In the genomic region with DNA sequence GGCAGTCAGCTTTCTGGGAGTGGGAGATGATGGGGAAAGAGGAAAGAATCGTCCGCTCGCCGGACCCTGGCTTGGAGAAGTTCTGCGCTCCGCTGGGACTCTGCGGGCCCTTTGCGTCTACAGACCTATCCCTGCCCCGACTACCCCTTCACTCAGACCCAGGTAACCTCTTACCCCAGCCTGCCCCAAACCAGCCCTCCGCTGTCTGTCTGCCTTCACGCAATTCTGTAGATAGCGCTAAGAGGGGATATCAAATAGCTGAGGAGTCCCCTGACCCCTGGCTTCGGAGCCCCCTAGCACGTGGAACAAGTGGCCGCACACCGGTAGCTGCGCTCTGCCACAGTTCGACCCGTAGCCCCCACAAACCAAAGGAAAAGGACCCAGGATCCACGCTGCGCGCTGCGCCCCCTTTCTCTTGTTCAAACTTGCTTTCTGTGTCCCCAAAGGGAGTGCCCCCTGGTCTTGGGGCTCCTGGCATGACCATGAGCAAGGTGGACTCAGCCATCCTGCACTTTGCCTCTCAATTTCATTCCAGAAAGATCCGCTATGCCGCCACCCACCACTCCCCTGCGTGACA, we compare ENCODE assay signal across 19 cellular contexts. TPM values are rescaled to one million over a fixed set of nuclear protein-coding genes. Genes with fewer than 3 reads are reported as not detected.
DNase-seq lines count a peak whose midpoint lies in the region; ATAC-seq and TF ChIP-seq lines count a peak whose summit lies in the region.
"Had no signal": no experiment of that assay in that cellular context is flagged by ENCODE, and none has a peak within 500 bp of the region (broad histone marks: within the 10 kb centered on the region; RNA-seq: fewer than 3 reads in every experiment).

No MANE protein-coding gene starts in this region.

- DNase-seq in Peyer's patch (peak in 1 of 3 donors; percentile 55), ecto neural progenitor cell (ENCODE audit: low spot score) (peak; percentile 46), lung (ENCODE audit: low spot score) (no peak)
- DNase-seq: activated CD4-positive, alpha-beta T cell treated with anti-CD3 and anti-CD28 coated beads for 4 hours; activated naive CD8-positive, alpha-beta T cell treated with anti-CD3 and anti-CD28 coated beads, Interleukin-2, amount 50 U/mL, for 24 hours; activated T-cell treated with anti-CD3 and anti-CD28 coated beads, Interleukin-2, amount 50 U/mL, for 4 hours; cortex of kidney; DMS79 treated with DMSO at 0.1 percent for 48 hours; H9; NCI-H524 treated with DMSO at 0.1 percent for 48 hours; T-helper 1 cell; testis had no signal

- no peak for ATAC-seq in lung (ENCODE audit: insufficient read depth, low FRiP score)
- no peak for ATAC-seq in HG03025 (IDR thresholded peaks at IDR 0.05; ENCODE audit: low FRiP score, unreplicated experiment)
- no peak for ATAC-seq in SK-N-SH treated with all-trans-retinoic acid at 6 μM for 48 hours
- no peak for ATAC-seq in activated CD4-positive, CD25-positive, alpha-beta regulatory T cell treated with anti-CD3 and anti-CD28 coated beads, Interleukin-2, amount 50 U/mL, for 24 hours
- no peak for ATAC-seq in HG02571 (IDR thresholded peaks at IDR 0.05; ENCODE audit: unreplicated experiment)
- ATAC-seq: activated naive CD8-positive, alpha-beta T cell treated with anti-CD3 and anti-CD28 coated beads, Interleukin-2, amount 50 U/mL, for 24 hours; activated T-cell treated with anti-CD3 and anti-CD28 coated beads, Interleukin-2, amount 50 U/mL, for 4 hours had no signal

- H3K9me3 ChIP-seq in Peyer's patch = no peaks in the 10 kb centered on the region
- peaks cover 0 to 2% of the 10 kb centered on the region in 2 donors for H3K9me3 ChIP-seq in lung (ENCODE audit: control insufficient read depth in 2 of 2, insufficient read depth in 1 of 2, low read length in 1 of 2)
- H3K9me3 ChIP-seq in subcutaneous abdominal adipose tissue (ENCODE audit: control insufficient read depth in 5 of 5, low read length in 5 of 5) = no peaks in the 10 kb centered on the region
- H3K9me3 ChIP-seq: testis had no signal

- H3K27ac ChIP-seq in Peyer's patch (peak overlapping the region; percentile 10 to 85 (median 68)), lung (ENCODE audit: low read depth in 1 of 2, low read length in 1 of 2) (peak overlapping the region in 1 of 2 donors; percentile 95), subcutaneous abdominal adipose tissue (ENCODE audit: low read depth, low read length) (peak overlapping the region; percentile 61)
- H3K27ac ChIP-seq: BLaER1, HL-60, testis had no signal

- TF ChIP-seq CTCF in Peyer's patch (IDR thresholded peaks at IDR 0.05) (no peak), lung (IDR thresholded peaks at IDR 0.05; ENCODE audit: control extremely low read depth, extremely low read depth) (no peak)

- H3K9ac ChIP-seq in subcutaneous abdominal adipose tissue (ENCODE audit: low read length in 5 of 5) = no peak overlapping the region
- H3K9ac ChIP-seq: BLaER1 had no signal

- no peaks in the 10 kb centered on the region for H3K27me3 ChIP-seq in Peyer's patch
- H3K27me3 ChIP-seq in lung (ENCODE audit: control insufficient read depth, insufficient read depth) = no peaks in the 10 kb centered on the region
- no peaks in the 10 kb centered on the region for H3K27me3 ChIP-seq in subcutaneous abdominal adipose tissue (ENCODE audit: control insufficient read depth in 5 of 5, insufficient read depth in 4 of 5, low read length in 5 of 5)
- H3K27me3 ChIP-seq: BLaER1, testis had no signal

- H3K36me3 ChIP-seq in Peyer's patch (no peaks in the 10 kb centered on the region), lung (ENCODE audit: control insufficient read depth in 2 of 2, insufficient read depth in 2 of 2, low read length in 2 of 2) (no peaks in the 10 kb centered on the region), subcutaneous abdominal adipose tissue (ENCODE audit: control insufficient read depth in 5 of 5, insufficient read depth in 5 of 5, low read length in 5 of 5) (peaks cover 5 to 26% (median 19%) of the 10 kb centered on the region in 5 donors)
- H3K36me3 ChIP-seq: BLaER1 had no signal

- TF ChIP-seq POLR2A in Peyer's patch (IDR thresholded peaks at IDR 0.05) = no peak

- H3K4me3 ChIP-seq in Peyer's patch (peak overlapping the region in 2 of 4 donors; percentile 35 to 50), lung (peak overlapping the region; percentile 18), subcutaneous abdominal adipose tissue (ENCODE audit: low read depth in 1 of 5, low read length in 5 of 5) (no peak overlapping the region)
- H3K4me3 ChIP-seq: BLaER1, testis had no signal

- WGBS in lung, 2 donors = 45 to 65% methylated on average over 26 of the region's 26 CpGs

- H3K4me1 ChIP-seq in Peyer's patch (peaks cover 0 to 89% (median 4%) of the 10 kb centered on the region in 4 donors), lung (ENCODE audit: control insufficient read depth in 2 of 2, insufficient read depth in 2 of 2, low read length in 2 of 2) (peaks cover 0 to 1% of the 10 kb centered on the region in 2 donors), subcutaneous abdominal adipose tissue (ENCODE audit: control insufficient read depth in 5 of 5, insufficient read depth in 5 of 5, low read length in 5 of 5) (peaks cover 11 to 92% (median 69%) of the 10 kb centered on the region in 5 donors)
- H3K4me1 ChIP-seq: BLaER1, testis had no signal

TF ChIP-seq in SK-N-SH treated with all-trans-retinoic acid at 6 μM for 48 hours, 23 proteins besides CTCF, POLR2A, EP300 and RAD21:
- TF ChIP-seq SNAI2 (CRISPR knock-in tag; IDR thresholded peaks at IDR 0.05) = no peak
- no peak for TF ChIP-seq GLIS3 (CRISPR knock-in tag; IDR thresholded peaks at IDR 0.05)

RNA-seq across cellular contexts. Expression of a gene that starts 7.0 kb away (rescaled TPM):
- total RNA-seq in Peyer's patch (10 to 100 TPM in 1 of 4 donors, 1 to 10 TPM in 3; 2.6 to 11.5 (median 5.9) TPM), lung (1 to 10 TPM; 2.7 to 4.4 TPM)
- polyA plus RNA-seq in lung = 1 to 10 TPM; 3.8 to 6.0 TPM
- total RNA-seq: H9 had no signal

RNA-seq across cellular contexts. Expression of a gene that starts 19.9 kb away (rescaled TPM):
- total RNA-seq in Peyer's patch (10 to 100 TPM in 3 of 4 donors, 1 to 10 TPM in 1; 8.3 to 24.3 (median 20.1) TPM), lung (10 to 100 TPM; 20.9 to 61.9 TPM)
- polyA plus RNA-seq in lung = 1 to 10 TPM; 9.2 to 9.5 TPM
- total RNA-seq: activated T-cell treated with anti-CD3 and anti-CD28 coated beads, Interleukin-2, amount 50 U/mL, for 4 hours; H9 had no signal

RNA-seq across cellular contexts. Expression of a gene that starts 21.1 kb away (rescaled TPM):
- total RNA-seq in Peyer's patch = 10 to 100 TPM in 1 of 4 donors, 1 to 10 TPM in 3; 4.7 to 24.8 (median 8.9) TPM
- total RNA-seq in lung = 1 to 10 TPM; 1.7 to 3.4 TPM
- polyA plus RNA-seq in lung = 1 to 10 TPM in 1 of 2 donors, under 1 TPM in 1; 0.44 to 1.2 TPM
- total RNA-seq: activated T-cell treated with anti-CD3 and anti-CD28 coated beads, Interleukin-2, amount 50 U/mL, for 4 hours; H9 had no signal

RNA-seq across cellular contexts. Expression of a gene that starts 24.0 kb away (rescaled TPM):
- 10 to 100 TPM; 18.7 to 45.0 (median 30.7) TPM for total RNA-seq in Peyer's patch
- total RNA-seq in lung = 1 to 10 TPM; 4.7 to 7.7 TPM
- polyA plus RNA-seq in lung = under 1 TPM; 0.49 to 0.94 TPM
- total RNA-seq: activated T-cell treated with anti-CD3 and anti-CD28 coated beads, Interleukin-2, amount 50 U/mL, for 4 hours; H9; testis had no signal

RNA-seq across cellular contexts. Expression of a gene that starts 27.8 kb away (rescaled TPM):
- total RNA-seq in Peyer's patch (1 to 10 TPM; 1.7 to 5.3 (median 1.9) TPM), lung (under 1 TPM; 0.31 to 0.37 TPM)
- under 1 TPM; 0.06 to 0.33 TPM for polyA plus RNA-seq in lung
- total RNA-seq: H9 had no signal
